In genomic region chr2:241882090-241882625, GRCh38 we compare ENCODE assay signal across 1 cellular context.
TF ChIP-seq lines count a peak whose summit lies in the region.

No MANE protein-coding gene starts in this region.

TF ChIP-seq in HepG2, 621 proteins besides CTCF, POLR2A, EP300 and RAD21 (continued from another document and continues in another):
- peak; percentile 34; the same call in 1 of the 2 replicates for TF ChIP-seq USF2 (IDR thresholded peaks at IDR 0.05; ENCODE audit: low read depth, low read length)
- TF ChIP-seq USF2 (CRISPR knock-in tag; IDR thresholded peaks at IDR 0.05; ENCODE audit: borderline replicate concordance) = 0 out of 2 replicates have a peak, but pooled peaks have one; percentile 37
- no peak for TF ChIP-seq MYPOP (CRISPR knock-in tag; IDR thresholded peaks at IDR 0.05)
- TF ChIP-seq FOXM1 (CRISPR knock-in tag; IDR thresholded peaks at IDR 0.05) = no peak
- TF ChIP-seq ARNTL (CRISPR knock-in tag; IDR thresholded peaks at IDR 0.05) = no peak
- no peak for TF ChIP-seq HHEX (CRISPR knock-in tag; IDR thresholded peaks at IDR 0.05)
- no peak for TF ChIP-seq MIXL1 (CRISPR knock-in tag; IDR thresholded peaks at IDR 0.05)
- TF ChIP-seq TGIF2 (CRISPR knock-in tag; IDR thresholded peaks at IDR 0.05) = no peak; the same call in 1 of the 2 replicates
- no peak for TF ChIP-seq GMEB1 (CRISPR knock-in tag; IDR thresholded peaks at IDR 0.05; ENCODE audit: borderline replicate concordance)
- no peak for TF ChIP-seq FOXA1 (IDR thresholded peaks at IDR 0.05)
- 0 out of 2 replicates have a peak, but pooled peaks have one; percentile 11 for TF ChIP-seq FOXA1 (CRISPR knock-in tag; IDR thresholded peaks at IDR 0.05)
- no peak for TF ChIP-seq CBX1 (IDR thresholded peaks at IDR 0.05; ENCODE audit: low read depth)
- TF ChIP-seq PRDM4 (CRISPR knock-in tag; IDR thresholded peaks at IDR 0.05; ENCODE audit: borderline replicate concordance) = no peak
- 0 out of 2 replicates have a peak, but pooled peaks have one; percentile 15 for TF ChIP-seq ZBED4 (CRISPR knock-in tag; IDR thresholded peaks at IDR 0.05; ENCODE audit: borderline replicate concordance)
- no peak for TF ChIP-seq ZNF710 (CRISPR knock-in tag; IDR thresholded peaks at IDR 0.05; ENCODE audit: borderline replicate concordance)
- TF ChIP-seq HMGA1 (CRISPR knock-in tag; conservative IDR thresholded peaks at IDR 0.05) = no peak
- TF ChIP-seq KDM2A (CRISPR knock-in tag; IDR thresholded peaks at IDR 0.05; ENCODE audit: borderline replicate concordance, low read depth) = no peak
- no peak for TF ChIP-seq ZSCAN9 (CRISPR knock-in tag; IDR thresholded peaks at IDR 0.05; ENCODE audit: borderline replicate concordance)
- no peak for TF ChIP-seq ZNF563 (CRISPR knock-in tag; IDR thresholded peaks at IDR 0.05)
- TF ChIP-seq HDAC1 (CRISPR knock-in tag; IDR thresholded peaks at IDR 0.05) = no peak
- TF ChIP-seq SP1 (IDR thresholded peaks at IDR 0.05) = no peak
- TF ChIP-seq SP1 (CRISPR knock-in tag; IDR thresholded peaks at IDR 0.05) = no peak
- 0 out of 2 replicates have a peak, but pooled peaks have one; percentile 28 for TF ChIP-seq E2F5 (CRISPR knock-in tag; conservative IDR thresholded peaks at IDR 0.05)
- TF ChIP-seq ATF2 (CRISPR knock-in tag; IDR thresholded peaks at IDR 0.05) = no peak
- no peak for TF ChIP-seq GMEB2 (CRISPR knock-in tag; IDR thresholded peaks at IDR 0.05; ENCODE audit: low read depth)
- no peak for TF ChIP-seq ZNF709 (CRISPR knock-in tag; IDR thresholded peaks at IDR 0.05)
- peak; percentile 51; the same call in 1 of the 2 replicates for TF ChIP-seq GABPB1 (CRISPR knock-in tag; IDR thresholded peaks at IDR 0.05)
- TF ChIP-seq SAP130 (CRISPR knock-in tag; IDR thresholded peaks at IDR 0.05; ENCODE audit: low read depth) = 0 out of 2 replicates have a peak, but pooled peaks have one; percentile 5
- TF ChIP-seq ERF (CRISPR knock-in tag; IDR thresholded peaks at IDR 0.05) = no peak
- no peak for TF ChIP-seq POGZ (CRISPR knock-in tag; IDR thresholded peaks at IDR 0.05)
- no peak for TF ChIP-seq ARNT2 (CRISPR knock-in tag; IDR thresholded peaks at IDR 0.05; ENCODE audit: low read depth)
- TF ChIP-seq ZNF225 (CRISPR knock-in tag; IDR thresholded peaks at IDR 0.05) = no peak
- no peak for TF ChIP-seq CERS6 (CRISPR knock-in tag; IDR thresholded peaks at IDR 0.05)
- TF ChIP-seq GPN1 (CRISPR knock-in tag; IDR thresholded peaks at IDR 0.05; ENCODE audit: borderline replicate concordance) = no peak
- TF ChIP-seq PCBP2 (optimal IDR thresholded peaks at IDR 0.05; ENCODE audit: low read depth, low read length, poor library complexity, severe bottlenecking) = no peak
- TF ChIP-seq TOE1 (CRISPR knock-in tag; IDR thresholded peaks at IDR 0.05) = no peak
- TF ChIP-seq ZNF850 (CRISPR knock-in tag; conservative IDR thresholded peaks at IDR 0.05) = no peak
- TF ChIP-seq GTF3A (CRISPR knock-in tag; conservative IDR thresholded peaks at IDR 0.05) = no peak
- TF ChIP-seq PATZ1 (CRISPR knock-in tag; IDR thresholded peaks at IDR 0.05) = 0 out of 2 replicates have a peak, but pooled peaks have one; percentile 21
- peak; percentile 61 for TF ChIP-seq MYC (CRISPR knock-in tag; IDR thresholded peaks at IDR 0.05; ENCODE audit: borderline replicate concordance)
- no peak for TF ChIP-seq MEF2D (CRISPR knock-in tag; IDR thresholded peaks at IDR 0.05)
- TF ChIP-seq ZKSCAN1 (IDR thresholded peaks at IDR 0.05; ENCODE audit: low read length) = no peak
- TF ChIP-seq PRMT3 (CRISPR knock-in tag; IDR thresholded peaks at IDR 0.05; ENCODE audit: borderline replicate concordance, low read depth) = no peak
